6 cellular contexts compared by ENCODE assay signal in genomic region chr19:55578761-55579747, GRCh38. TPM values are rescaled to one million over a fixed set of nuclear protein-coding genes. Genes with fewer than 3 reads are reported as not detected.
DNase-seq lines count a peak whose midpoint lies in the region; ATAC-seq and TF ChIP-seq lines count a peak whose summit lies in the region.

No MANE protein-coding gene starts in this region.

- no peaks in the 10 kb centered on the region for H3K9me2 ChIP-seq in OCI-LY7 (ENCODE audit: insufficient read depth, low read length)

- WGBS in right cardiac atrium: 94% methylated on average over 90 of the region's 90 CpGs

- H2AFZ ChIP-seq in OCI-LY7 (ENCODE audit: low read length): no peak overlapping the region

- peaks cover 9% of the 10 kb centered on the region; the same call in 1 of the 2 replicates for H3K79me2 ChIP-seq in OCI-LY7 (ENCODE audit: insufficient read depth, low read depth, low read length)

- POLR2A ChIA-PET in OCI-LY7 (lab: Charles Lee): no interaction called here

- H3K4me1 ChIP-seq in OCI-LY7 (ENCODE audit: insufficient read depth, low read length, poor library complexity, severe bottlenecking) (peaks cover 12% of the 10 kb centered on the region), right cardiac atrium (ENCODE audit: control insufficient read depth, insufficient read depth, low read length) (peaks cover 5% of the 10 kb centered on the region)

- intact Hi-C loops in OCI-LY7 (cut with micrococcal nuclease; ENCODE audit: unreplicated experiment) (no loop called here), right cardiac atrium (cut with DNase I) (no loop called here)

- H3K27me3 ChIP-seq in right cardiac atrium (ENCODE audit: control insufficient read depth, insufficient read depth): no peaks in the 10 kb centered on the region

- CTCF ChIA-PET in OCI-LY7 (lab: Charles Lee; ENCODE audit: unreplicated experiment): no interaction called here

- H3K36me3 ChIP-seq in OCI-LY7 (ENCODE audit: insufficient read depth, low read length): peaks cover 19% of the 10 kb centered on the region

- H3K4me2 ChIP-seq in OCI-LY7 (ENCODE audit: low read length): peak overlapping the region; percentile 91

- TF ChIP-seq CTCF in 22Rv1 (IDR thresholded peaks at IDR 0.05): no peak
- no peak for TF ChIP-seq CTCF in OCI-LY7 (conservative IDR thresholded peaks at IDR 0.05; ENCODE audit: low read length)

- H3K4me3 ChIP-seq in OCI-LY7 (ENCODE audit: low read depth, low read length, poor library complexity, severe bottlenecking): peak overlapping the region; percentile 88
- peak overlapping the region; percentile 87 for H3K4me3 ChIP-seq in right cardiac atrium (ENCODE audit: low read length)

- H3K27ac ChIP-seq in 22Rv1: peak overlapping the region; percentile 92
- peak overlapping the region; percentile 49 for H3K27ac ChIP-seq in OCI-LY7 (ENCODE audit: low read depth, low read length, poor library complexity, severe bottlenecking)
- H3K27ac ChIP-seq in right cardiac atrium (ENCODE audit: low read length): peak overlapping the region; percentile 65

- no peak for ATAC-seq in right cardiac atrium

- BruUV-seq in OCI-LY7 (replicated peaks; lab: Mats Ljungman, UMichigan): no TSS peak

- DNase-seq in OCI-LY7 (ENCODE audit: low spot score) (no peak), right cardiac atrium (peak in 2 of 3 donors; percentile 57 to 68), cortex of kidney (lab: John Stamatoyannopoulos, UW) (no peak), NCI-H2029 (lab: John Stamatoyannopoulos, UW) (no peak)
- no peak for DNase-seq in stimulated activated CD4-positive, alpha-beta T cell treated with anti-CD3 and anti-CD28 coated beads, Interleukin-4, amount 100 ng/mL, for 1 hour

- H4K20me1 ChIP-seq in OCI-LY7 (ENCODE audit: insufficient read depth, low read length): peaks cover 4% of the 10 kb centered on the region; the same call in 1 of the 2 replicates

- H3K9me3 ChIP-seq in OCI-LY7 (ENCODE audit: low read length) (no peaks in the 10 kb centered on the region), right cardiac atrium (ENCODE audit: control insufficient read depth, low read length) (no peaks in the 10 kb centered on the region)

RNA-seq across cellular contexts. Expression of gene ZNF579, which starts 1.6 kb away (rescaled TPM):
- total RNA-seq in OCI-LY7 (2014; rRNA removed; shearing (Covaris generic)): 4.1 and 6.1 TPM in 2 replicates
- total RNA-seq in OCI-LY7 (2022) (11.1 and 11.6 TPM in 2 replicates), right cardiac atrium (10 to 100 TPM; 12.4 to 15.5 (median 14.2) TPM)
- polyA plus RNA-seq in right cardiac atrium: 10.2 TPM

RNA-seq across cellular contexts. Expression of gene FIZ1, which starts 20.3 kb away (rescaled TPM):
- 6.0 and 6.8 TPM in 2 replicates for total RNA-seq in OCI-LY7 (2014; rRNA removed; shearing (Covaris generic))
- total RNA-seq in OCI-LY7 (2022) (17.1 and 18.0 TPM in 2 replicates), right cardiac atrium (10 to 100 TPM; 17.5 to 20.0 (median 18.4) TPM)
- 16.3 TPM for polyA plus RNA-seq in right cardiac atrium

RNA-seq across cellular contexts. Expression of gene ZNF524, which starts 21.0 kb away (rescaled TPM):
- total RNA-seq in OCI-LY7 (2014; rRNA removed; shearing (Covaris generic)): 14.5 and 21.6 TPM in 2 replicates
- total RNA-seq in OCI-LY7 (2022): 9.2 and 12.3 TPM in 2 replicates
- total RNA-seq in right cardiac atrium: 10 to 100 TPM; 11.4 to 18.5 (median 17.5) TPM
- 27.1 TPM for polyA plus RNA-seq in right cardiac atrium

RNA-seq across cellular contexts. Expression of gene ZNF865, which starts 26.4 kb away (rescaled TPM):
- total RNA-seq in OCI-LY7 (2014; rRNA removed; shearing (Covaris generic)): 2.1 and 3.0 TPM in 2 replicates
- total RNA-seq in OCI-LY7 (2022) (11.3 and 13.0 TPM in 2 replicates), right cardiac atrium (10 to 100 TPM; 19.4 to 20.8 (median 20.2) TPM)
- 17.2 TPM for polyA plus RNA-seq in right cardiac atrium

RNA-seq across cellular contexts. Expression of gene SBK3, which starts 33.7 kb away (rescaled TPM):
- not detected in 2 replicates for total RNA-seq in OCI-LY7 (2014; rRNA removed; shearing (Covaris generic))
- total RNA-seq in OCI-LY7 (2022) (0.34 and 0.68 TPM in 2 replicates), right cardiac atrium (100 to 1,000 TPM in 2 of 4 donors, 10 to 100 TPM in 2; 80.3 to 211 (median 109) TPM)
- 103 TPM for polyA plus RNA-seq in right cardiac atrium

Comparison
In these comparisons a context has a peak if more than half of its experiments do, and no peak if none do; other contexts are left out.
1. DNase-seq: peak in right cardiac atrium (2 of 3); none in OCI-LY7 (single experiment), cortex of kidney (single experiment), stimulated activated CD4-positive, alpha-beta T cell treated with anti-CD3 and anti-CD28 coated beads, Interleukin-4, amount 100 ng/mL, for 1 hour (single experiment) and NCI-H2029 (single experiment).
2. Peak in every context shown above with its lines, with median percentiles within 50 percentile points of each other: H3K27ac ChIP-seq.